8 cellular contexts compared by ENCODE assay signal in the genomic region with DNA sequence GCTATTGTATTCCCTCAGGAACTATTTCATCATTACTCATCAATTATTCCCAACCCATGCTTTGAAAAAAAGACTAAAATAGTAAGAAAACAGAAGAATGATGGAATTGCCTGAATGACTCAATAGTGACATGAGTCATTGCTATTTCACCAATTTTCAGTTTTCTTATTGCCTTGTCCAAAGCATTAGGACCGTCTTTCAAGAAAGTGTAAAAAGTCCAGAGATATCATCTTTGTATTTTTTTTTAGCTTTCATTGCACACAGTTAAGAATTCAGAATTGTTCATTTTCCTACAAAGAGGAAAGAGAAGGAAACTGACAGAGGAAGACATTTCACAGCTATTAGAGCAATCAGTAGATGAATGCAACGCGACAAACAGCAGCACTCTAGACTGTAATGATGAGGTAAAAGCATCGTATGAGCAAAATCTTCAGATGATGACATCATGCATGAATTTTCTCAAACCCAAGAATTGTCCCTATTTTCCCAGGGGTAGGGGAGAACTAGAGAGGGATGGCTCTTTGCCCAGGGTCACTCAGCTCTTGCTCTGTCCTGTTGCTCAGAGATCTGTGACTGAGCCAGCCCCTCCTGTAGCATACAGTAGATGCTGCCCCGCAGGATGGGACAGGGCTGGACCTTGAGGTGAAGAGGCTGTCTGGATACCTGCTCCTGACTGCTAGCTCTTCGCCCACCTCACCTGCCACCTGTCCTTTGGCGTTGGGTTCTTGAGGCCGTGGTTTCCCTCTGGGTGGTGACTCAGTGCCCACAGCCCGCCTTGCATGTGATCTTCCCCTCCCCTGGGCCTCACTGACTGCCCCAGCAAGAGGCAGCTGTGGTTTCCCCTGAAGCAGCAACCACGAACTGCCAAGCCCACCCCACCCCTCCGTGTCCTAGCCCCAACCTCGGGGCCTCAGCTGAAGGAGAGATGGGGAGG.
DNase-seq lines count a peak whose midpoint lies in the region.

No MANE protein-coding gene starts in this region.

- DNase-seq in MV-4-11 (lab: John Stamatoyannopoulos, UW): peak; percentile 95
- DNase-seq in activated CD8-positive, alpha-beta memory T cell treated with anti-CD3 and anti-CD28 coated beads, Interleukin-2, amount 50 U/mL, for 4 hours: peak; percentile 47
- DNase-seq in fibroblast of the conjunctiva (ENCODE audit: low read depth): peak; percentile 76
- peak in 2 of 3 experiments; percentile 7 to 20 for DNase-seq in stimulated activated CD4-positive, alpha-beta T cell treated with anti-CD3 and anti-CD28 coated beads, TNF-alpha, amount 100 ng/mL, for 4 hours (ENCODE audit: low read depth in 3 of 3)
- no peak for DNase-seq in NCI-H1105 (lab: John Stamatoyannopoulos, UW)
- DNase-seq in HuH-7 (ENCODE audit: low spot score): no peak
- DNase-seq in NCI-H510A (lab: John Stamatoyannopoulos, UW): no peak

- peak overlapping the region; percentile 1; the same call in 1 of the 2 replicates for H3K4me3 ChIP-seq in GM08714 (ENCODE audit: low read length)

Comparison
In these comparisons a context has a peak if more than half of its experiments do, and no peak if none do; other contexts are left out.
1. DNase-seq: peak in MV-4-11 (single experiment), activated CD8-positive, alpha-beta memory T cell treated with anti-CD3 and anti-CD28 coated beads, Interleukin-2, amount 50 U/mL, for 4 hours (single experiment), fibroblast of the conjunctiva (single experiment) and stimulated activated CD4-positive, alpha-beta T cell treated with anti-CD3 and anti-CD28 coated beads, TNF-alpha, amount 100 ng/mL, for 4 hours (2 of 3); none in NCI-H1105 (single experiment), HuH-7 (single experiment) and NCI-H510A (single experiment).